Comparison of ENCODE assay signal across 27 cellular contexts in genomic region chr10:106338486-106338885, GRCh38.
A peak's percentile ranks its signal among the peaks of the same experiment; 100 is the strongest.
DNase-seq lines count a peak whose midpoint lies in the region; ATAC-seq and TF ChIP-seq lines count a peak whose summit lies in the region.
"Had no signal": no experiment of that assay in that cellular context is flagged by ENCODE, and none has a peak within 500 bp of the region (broad histone marks: within the 10 kb centered on the region; RNA-seq: fewer than 3 reads in every experiment).

No MANE protein-coding gene starts in this region.

- no peak overlapping the region for H3K18ac ChIP-seq in neuronal stem cell (ENCODE audit: low read length)

- TF ChIP-seq CTCF in AG04449 (IDR thresholded peaks at IDR 0.05; ENCODE audit: insufficient read depth, low read length, missing control alignments): no peak
- TF ChIP-seq CTCF in fibroblast of mammary gland (conservative IDR thresholded peaks at IDR 0.05; ENCODE audit: control insufficient read depth, insufficient read depth, low read depth, low read length): no peak

- peak; percentile 59 for DNase-seq in AG04449 (ENCODE audit: low read depth, low spot score)
- peak; percentile 80 for DNase-seq in amniotic epithelial cell (ENCODE audit: low read depth)
- peak; percentile 10 for DNase-seq in fibroblast of mammary gland (ENCODE audit: low read depth)
- DNase-seq in neuronal stem cell (ENCODE audit: low spot score): no peak
- DNase-seq in effector CD4-positive, alpha-beta T cell: no peak
- DNase-seq: ACHN; Calu3; CD8-positive, alpha-beta memory T cell; DMS53; EL; MM.1S; NCI-H1048; NCI-H1436; NCI-H1930; NCI-H2227 treated with DMSO at 0.1 percent for 48 hours; NCI-H510A; NCI-H748 treated with DMSO at 0.1 percent for 48 hours; NK-92 treated with Interleukin-12 subunit alpha and Interleukin-12 subunit beta, amount 100 ng/mL, for 24 hours; SHP77 treated with DMSO at 0.1 percent for 48 hours had no signal

- no peak overlapping the region for H4K91ac ChIP-seq in neuronal stem cell (ENCODE audit: low read depth, low read length, poor library complexity)

- no peak overlapping the region for H3K27ac Mint-ChIP-seq in activated T-helper 17 cell treated with anti-CD3 and anti-CD28 coated beads, Interleukin-2, amount 50 U/mL, for 72 hours
- H3K27ac Mint-ChIP-seq: CD8-positive, alpha-beta memory T cell had no signal

- no peak overlapping the region for H2AK5ac ChIP-seq in neuronal stem cell (ENCODE audit: low read depth, low read length)

- H2BK12ac ChIP-seq in neuronal stem cell (ENCODE audit: low read length): no peak overlapping the region

- H3K4me1 Mint-ChIP-seq in activated T-helper 17 cell treated with anti-CD3 and anti-CD28 coated beads, Interleukin-2, amount 50 U/mL, for 72 hours: no peaks in the 10 kb centered on the region
- H3K4me1 Mint-ChIP-seq: CD8-positive, alpha-beta memory T cell had no signal

- no peak overlapping the region for H3K4me2 ChIP-seq in neuronal stem cell (ENCODE audit: insufficient read depth, low read length, poor library complexity, severe bottlenecking)

- no peak overlapping the region for H2BK5ac ChIP-seq in neuronal stem cell (ENCODE audit: low read length)

- H2AFZ ChIP-seq in neuronal stem cell (ENCODE audit: low read length): peak overlapping the region; percentile 43

- H3K27ac ChIP-seq in neuronal stem cell (replicated peaks; ENCODE audit: low read length): no peak overlapping the region
- H3K27ac ChIP-seq: 22Rv1, C4-2B, RWPE1, SK-N-MC had no signal

- no peaks in the 10 kb centered on the region for H3K79me1 ChIP-seq in neuronal stem cell (ENCODE audit: low read depth, low read length)

- no peak overlapping the region for H3K4me3 Mint-ChIP-seq in activated T-helper 17 cell treated with anti-CD3 and anti-CD28 coated beads, Interleukin-2, amount 50 U/mL, for 72 hours
- H3K4me3 Mint-ChIP-seq: CD8-positive, alpha-beta memory T cell had no signal

- H4K8ac ChIP-seq in neuronal stem cell (ENCODE audit: low read depth, low read length): no peak overlapping the region

- H3K27me3 Mint-ChIP-seq in activated T-helper 17 cell treated with anti-CD3 and anti-CD28 coated beads, Interleukin-2, amount 50 U/mL, for 72 hours: no peaks in the 10 kb centered on the region
- H3K27me3 Mint-ChIP-seq: CD8-positive, alpha-beta memory T cell had no signal

- WGBS in neuronal stem cell (ENCODE audit: extremely low coverage in 2 of 2, insufficient read length in 2 of 2, insufficient replicate concordance in 1 of 2), 2 donors: no CpG with 5 or more reads among the region's 2 CpGs

- no peak overlapping the region for H3K4ac ChIP-seq in neuronal stem cell (ENCODE audit: low read length)

- POLR2A ChIA-PET in AG04449 (lab: Yijun Ruan, JAX): no interaction called here

- CTCF ChIA-PET in AG04449 (lab: Yijun Ruan, JAX): no interaction called here

- H3K14ac ChIP-seq in neuronal stem cell (ENCODE audit: low read length): no peak overlapping the region

- no peaks in the 10 kb centered on the region for H3K27me3 ChIP-seq in neuronal stem cell (ENCODE audit: control insufficient read depth in 3 of 3, insufficient read depth in 3 of 3, low read depth in 1 of 3, low read length in 3 of 3)

- H3K4me3 ChIP-seq in AG04449 (ENCODE audit: low read depth, low read length) (no peak overlapping the region), fibroblast of mammary gland (ENCODE audit: control insufficient read depth, low read depth, low read length) (no peak overlapping the region), neuronal stem cell (ENCODE audit: low read length in 2 of 2) (no peak overlapping the region)
- H3K4me3 ChIP-seq: K562, SK-N-MC had no signal

- no peaks in the 10 kb centered on the region for H3K9me3 Mint-ChIP-seq in activated T-helper 17 cell treated with anti-CD3 and anti-CD28 coated beads, Interleukin-2, amount 50 U/mL, for 72 hours

- H3K4me1 ChIP-seq in neuronal stem cell (ENCODE audit: control insufficient read depth in 2 of 2, insufficient read depth in 1 of 2, low read depth in 1 of 2, low read length in 2 of 2): peaks cover 0 to 2% of the 10 kb centered on the region in 2 donors

- H3K36me3 ChIP-seq in neuronal stem cell (replicated peaks in 1 of 2; ENCODE audit: control insufficient read depth in 2 of 2, insufficient read depth in 2 of 2, low read length in 2 of 2): no peaks in the 10 kb centered on the region

- no peak overlapping the region for H2BK15ac ChIP-seq in neuronal stem cell (ENCODE audit: low read length)

- H2BK120ac ChIP-seq in neuronal stem cell (ENCODE audit: low read depth, low read length): no peak overlapping the region

- H3K36me3 Mint-ChIP-seq in activated T-helper 17 cell treated with anti-CD3 and anti-CD28 coated beads, Interleukin-2, amount 50 U/mL, for 72 hours (ENCODE audit: low read depth): no peaks in the 10 kb centered on the region
- H3K36me3 Mint-ChIP-seq: CD8-positive, alpha-beta memory T cell had no signal

- no peak overlapping the region for H3K9ac ChIP-seq in neuronal stem cell (ENCODE audit: low read depth, low read length, poor library complexity)

- H3K9me3 ChIP-seq in neuronal stem cell (replicated peaks in 1 of 2; ENCODE audit: control insufficient read depth in 2 of 2, insufficient read depth in 1 of 2, low read depth in 1 of 2, low read length in 2 of 2): no peaks in the 10 kb centered on the region

- H3K23ac ChIP-seq in neuronal stem cell (ENCODE audit: low read depth, low read length, poor library complexity): no peak overlapping the region

- ATAC-seq in activated T-helper 17 cell treated with anti-CD3 and anti-CD28 coated beads, Interleukin-2, amount 50 U/mL, for 72 hours (replicated peaks): no peak
- no peak for ATAC-seq in HG02642 (IDR thresholded peaks at IDR 0.05; ENCODE audit: poor library complexity, unreplicated experiment)
- ATAC-seq in GM18519 (IDR thresholded peaks at IDR 0.05; ENCODE audit: low FRiP score, unreplicated experiment): no peak
- ATAC-seq: K562 had no signal

Comparison
In these comparisons a context has a peak if more than half of its experiments do, and no peak if none do; other contexts are left out.
1. DNase-seq: peak in AG04449 (single experiment), amniotic epithelial cell (single experiment) and fibroblast of mammary gland (single experiment); none in neuronal stem cell (single experiment) and effector CD4-positive, alpha-beta T cell (single experiment).